25 cellular contexts compared by ENCODE assay signal in the genomic region with DNA sequence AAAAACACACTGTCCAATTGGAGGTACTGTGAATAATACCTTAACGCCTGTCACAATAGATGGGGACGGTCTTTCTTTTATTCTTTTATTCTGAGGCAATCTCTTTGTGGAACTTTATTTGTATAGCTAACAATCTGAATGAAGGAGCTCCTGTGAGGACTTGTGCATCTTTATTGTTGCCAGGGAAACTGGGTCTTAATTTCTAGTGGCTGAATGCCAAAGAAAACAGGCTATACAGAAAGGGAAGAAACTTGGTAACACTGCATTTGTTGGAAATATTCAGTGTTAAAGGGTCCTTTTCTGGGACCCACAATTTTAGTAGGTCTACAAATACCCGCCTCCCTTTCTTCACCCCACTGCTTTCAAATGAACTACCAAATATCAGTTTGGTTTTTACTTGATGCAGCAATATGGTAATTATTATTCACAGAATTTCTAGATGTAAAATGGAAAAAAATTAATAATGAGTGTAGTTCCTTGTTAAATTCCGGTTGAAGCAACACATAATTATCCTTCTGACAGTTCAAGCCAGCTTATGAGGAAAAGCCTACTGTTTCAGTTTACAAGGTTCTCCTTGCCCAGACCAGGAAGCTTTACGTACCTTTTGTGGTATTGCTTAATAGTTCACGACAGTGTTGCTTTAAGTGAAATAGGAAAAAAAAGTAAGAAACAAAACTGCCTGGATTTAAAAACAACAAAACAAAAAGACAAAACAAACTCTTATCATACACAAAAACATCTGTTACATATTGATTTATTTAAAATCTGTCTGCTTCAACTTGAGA.
DNase-seq lines count a peak whose midpoint lies in the region; ATAC-seq, FAIRE-seq and TF ChIP-seq lines count a peak whose summit lies in the region.
"Had no signal": no experiment of that assay in that cellular context is flagged by ENCODE, and none has a peak within 500 bp of the region (broad histone marks: within the 10 kb centered on the region; RNA-seq: fewer than 3 reads in every experiment).

No MANE protein-coding gene starts in this region.

- H3K4me1 ChIP-seq in A673 (ENCODE audit: insufficient read depth, low read length, poor library complexity, severe bottlenecking), result peaks cover 13% of the 10 kb centered on the region
- peaks cover 11% of the 10 kb centered on the region for H3K4me1 ChIP-seq in ectodermal cell (ENCODE audit: control insufficient read depth, insufficient read depth, low read length)
- H3K4me1 ChIP-seq in uterus, result no peaks in the 10 kb centered on the region
- H3K4me1 ChIP-seq: parathyroid adenoma, SJCRH30, thyroid gland had no signal

- no peak for ATAC-seq in HG03108 (IDR thresholded peaks at IDR 0.05; ENCODE audit: unreplicated experiment)
- ATAC-seq: naive thymus-derived CD4-positive, alpha-beta T cell; PC-3 had no signal

- H3K27me3 ChIP-seq in A673 (replicated peaks; ENCODE audit: insufficient read depth, low read depth, low read length, poor library complexity), result no peaks in the 10 kb centered on the region
- H3K27me3 ChIP-seq in ectodermal cell (ENCODE audit: control insufficient read depth, insufficient read depth, low read length, poor library complexity, severe bottlenecking), result no peaks in the 10 kb centered on the region
- H3K27me3 ChIP-seq in uterus, result no peaks in the 10 kb centered on the region
- H3K27me3 ChIP-seq: SJCRH30, thyroid gland had no signal

- intact Hi-C loops in A673 (cut with micrococcal nuclease; ENCODE audit: unreplicated experiment), result no loop called here
- intact Hi-C loops in uterus (cut with DNase I; ENCODE audit: low total_unique reads), result no loop called here

- POLR2A ChIA-PET in A673 (lab: Charles Lee; ENCODE audit: low non-redundant PET), result no interaction called here

- WGBS in ectodermal cell, 2 experiments, result 77 to 79% methylated on average over 4 to 5 of the region's 6 CpGs

- no TSS peak for BruUV-seq in A673 (replicated peaks; lab: Mats Ljungman, UMichigan)

- H3K9me3 ChIP-seq in A673 (ENCODE audit: low read depth, low read length, poor library complexity, severe bottlenecking) (no peaks in the 10 kb centered on the region), ectodermal cell (ENCODE audit: control insufficient read depth, low read length) (no peaks in the 10 kb centered on the region), uterus (no peaks in the 10 kb centered on the region)
- H3K9me3 ChIP-seq: SJCRH30, thyroid gland had no signal

- TF ChIP-seq POLR2A in uterus (IDR thresholded peaks at IDR 0.05), result no peak

- H3K36me3 ChIP-seq in A673 (ENCODE audit: insufficient read depth, low read length, poor library complexity, severe bottlenecking) (no peaks in the 10 kb centered on the region), ectodermal cell (ENCODE audit: control insufficient read depth, insufficient read depth, low read length) (no peaks in the 10 kb centered on the region), uterus (no peaks in the 10 kb centered on the region)
- H3K36me3 ChIP-seq: SJCRH30, thyroid gland had no signal

- no peak for TF ChIP-seq EP300 in Ishikawa (IDR thresholded peaks at IDR 0.05; ENCODE audit: borderline replicate concordance)

- TF ChIP-seq CTCF in A673 (conservative IDR thresholded peaks at IDR 0.05; ENCODE audit: low read depth, low read length), result no peak
- no peak for TF ChIP-seq CTCF in uterus (IDR thresholded peaks at IDR 0.05)

- no peak for FAIRE-seq in urothelium cell line (lab: Jason Lieb, UNC)

- no peak for TF ChIP-seq RAD21 in Ishikawa (IDR thresholded peaks at IDR 0.05; ENCODE audit: low read depth)

- CTCF ChIA-PET in A673 (lab: Charles Lee), result no interaction called here

- no peak overlapping the region for H3K4me3 ChIP-seq in A673 (ENCODE audit: low read depth, low read length, poor library complexity, severe bottlenecking)
- no peak overlapping the region for H3K4me3 ChIP-seq in ectodermal cell (ENCODE audit: insufficient read depth, low read depth, low read length)
- H3K4me3 ChIP-seq in uterus, result no peak overlapping the region
- H3K4me3 ChIP-seq: SJCRH30, thyroid gland had no signal

- H3K27ac ChIP-seq in A673 (ENCODE audit: low read depth, low read length, poor library complexity, severe bottlenecking), result no peak overlapping the region
- peak overlapping the region; percentile 2 for H3K27ac ChIP-seq in ectodermal cell (ENCODE audit: insufficient read depth, low read depth, low read length, poor library complexity, severe bottlenecking)
- H3K27ac ChIP-seq in uterus, result no peak overlapping the region
- H3K27ac ChIP-seq: parathyroid adenoma, SJCRH30, thyroid gland had no signal

- DNase-seq in A673 (ENCODE audit: low spot score), result peak; percentile 39
- DNase-seq in NCI-H345 (lab: John Stamatoyannopoulos, UW), result peak; percentile 77
- DNase-seq in uterus, result no peak
- no peak for DNase-seq in NCI-H2227 treated with DMSO at 0.1 percent for 48 hours (lab: John Stamatoyannopoulos, UW)
- DNase-seq in urothelium cell line (ENCODE audit: low spot score), result no peak
- DNase-seq: activated CD4-positive, alpha-beta memory T cell treated with anti-CD3 and anti-CD28 coated beads, Interleukin-2, amount 10 ng/mL, durations not matched to agents 7 days and 5 days; activated CD4-positive, CD25-positive, alpha-beta regulatory T cell; activated naive CD4-positive, alpha-beta T cell treated with anti-CD3 and anti-CD28 coated beads for 36 hours; activated T-cell treated with anti-CD3 and anti-CD28 coated beads, Interleukin-2, amount 50 U/mL, for 24 hours; anterior cingulate cortex; CD4-positive, CD25-positive, alpha-beta regulatory T cell; endodermal cell; KBM-7; naive thymus-derived CD4-positive, alpha-beta T cell; NCI-H1048; NCI-H526; PC-3; stimulated activated CD4-positive, alpha-beta T cell treated with anti-CD3 and anti-CD28 coated beads, Interleukin-1b, Interleukin-23, amount 100 ng/mL, for 48 hours; stimulated activated naive CD4-positive, alpha-beta T cell treated with Interleukin-2 at 50 U/mL for 16 hours; thyroid gland had no signal

TF ChIP-seq in Ishikawa, 13 proteins besides CTCF, POLR2A, EP300 and RAD21:
- TF ChIP-seq USF1 (IDR thresholded peaks at IDR 0.05), result no peak
- TF ChIP-seq CEBPB (IDR thresholded peaks at IDR 0.05), result peak; percentile 63

Comparison
In these comparisons a context has a peak if more than half of its experiments do, and no peak if none do; other contexts are left out.
1. DNase-seq: peak in A673 (single experiment) and NCI-H345 (single experiment); none in uterus (0 of 2), NCI-H2227 treated with DMSO at 0.1 percent for 48 hours (single experiment) and urothelium cell line (single experiment).